27 cellular contexts compared by ENCODE assay signal in the genomic region with DNA sequence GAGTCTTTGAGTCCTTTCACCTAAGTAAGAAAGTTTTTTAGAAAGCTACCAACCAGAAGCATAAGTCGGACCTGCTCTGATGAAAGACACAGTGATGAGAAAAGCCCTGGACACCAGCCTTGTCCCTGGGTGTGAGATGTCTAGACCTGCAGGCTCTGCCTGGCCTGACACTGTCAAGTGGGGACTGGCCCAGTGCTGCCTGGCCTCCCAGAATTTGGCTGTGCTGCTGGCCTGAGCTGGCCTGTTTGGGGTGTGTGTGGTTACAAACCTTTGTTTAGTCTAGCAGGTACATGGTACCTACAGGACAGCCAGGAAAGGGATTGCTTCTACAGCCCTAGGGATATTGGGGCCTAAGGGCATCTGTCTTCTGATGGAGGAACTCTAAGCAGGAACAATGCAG.
"Had no signal": no experiment of that assay in that cellular context is flagged by ENCODE, and none has a peak within 500 bp of the region (broad histone marks: within the 10 kb centered on the region; RNA-seq: fewer than 3 reads in every experiment).

No MANE protein-coding gene starts in this region.

- H3K27me3 ChIP-seq: dorsolateral prefrontal cortex, gastrocnemius medialis, hepatocyte, right atrium auricular region, testis, tibial artery had no signal

- ATAC-seq: esophagus mucosa; gastrocnemius medialis; left lobe of liver; naive thymus-derived CD8-positive, alpha-beta T cell; sciatic nerve; stimulated activated memory B cell treated with anti-CD40 and anti-IgM and Interleukin-4, amounts not matched to agents 10 μg/mL and 1 μg/mL and 100 μg/mL, for 72 hours; stimulated activated naive CD8-positive, alpha-beta T cell treated with anti-CD3 and anti-CD28 coated beads, Interleukin-15, Interleukin-2, amounts not matched to agents 100 U/mL and 50 U/mL, for 24 hours had no signal

- H3K36me3 Mint-ChIP-seq: type B pancreatic cell had no signal

- H2AFZ ChIP-seq: hepatocyte, parathyroid adenoma had no signal

- H3K4me3 Mint-ChIP-seq: naive thymus-derived CD8-positive, alpha-beta T cell; stimulated activated memory B cell treated with anti-CD40 and anti-IgM and Interleukin-4, amounts not matched to agents 10 μg/mL and 1 μg/mL and 100 μg/mL, for 72 hours; type B pancreatic cell had no signal

- H3K4me1 ChIP-seq: gastrocnemius medialis, parathyroid adenoma, right atrium auricular region, testis, tibial artery had no signal

- H3K27ac ChIP-seq: dorsolateral prefrontal cortex, epithelial cell of prostate, gastrocnemius medialis, hepatocyte, neutrophil, parathyroid adenoma, right atrium auricular region, testis, tibial artery had no signal

- H3K27me3 Mint-ChIP-seq: naive thymus-derived CD8-positive, alpha-beta T cell; progenitor cell of endocrine pancreas; stimulated activated memory B cell treated with anti-CD40 and anti-IgM and Interleukin-4, amounts not matched to agents 10 μg/mL and 1 μg/mL and 100 μg/mL, for 72 hours; type B pancreatic cell had no signal

- FAIRE-seq: colon, kidney, urothelium cell line had no signal

- H3K4me3 ChIP-seq: dorsolateral prefrontal cortex, gastrocnemius medialis, hepatocyte, right atrium auricular region, smooth muscle cell, testis, tibial artery had no signal

- H3K79me2 ChIP-seq: hepatocyte, parathyroid adenoma had no signal

- H3K36me3 ChIP-seq: gastrocnemius medialis, neutrophil, right atrium auricular region, tibial artery had no signal

- H3K9me3 ChIP-seq: testis had no signal

- DNase-seq: dorsolateral prefrontal cortex; effector CD4-positive, alpha-beta T cell; foreskin fibroblast; gastrocnemius medialis; head of caudate nucleus; kidney; mesendoderm; naive thymus-derived CD8-positive, alpha-beta T cell; stimulated activated CD4-positive, alpha-beta T cell treated with anti-CD3 and anti-CD28 coated beads, Interleukin-4, amount 100 ng/mL, for 4 hours; stimulated activated naive CD8-positive, alpha-beta T cell treated with anti-CD3 and anti-CD28 coated beads, Interleukin-15, Interleukin-2, amounts not matched to agents 100 U/mL and 50 U/mL, for 24 hours; substantia nigra; testis; tibial artery had no signal

- H3K4me2 ChIP-seq: hepatocyte, smooth muscle cell had no signal

- H3K27ac Mint-ChIP-seq: naive thymus-derived CD8-positive, alpha-beta T cell; progenitor cell of endocrine pancreas; stimulated activated memory B cell treated with anti-CD40 and anti-IgM and Interleukin-4, amounts not matched to agents 10 μg/mL and 1 μg/mL and 100 μg/mL, for 72 hours; type B pancreatic cell had no signal

- H3K9ac ChIP-seq: parathyroid adenoma had no signal

- H3K4me1 Mint-ChIP-seq: naive thymus-derived CD8-positive, alpha-beta T cell; stimulated activated memory B cell treated with anti-CD40 and anti-IgM and Interleukin-4, amounts not matched to agents 10 μg/mL and 1 μg/mL and 100 μg/mL, for 72 hours had no signal
